11 cellular contexts compared by ENCODE assay signal in the genomic region with DNA sequence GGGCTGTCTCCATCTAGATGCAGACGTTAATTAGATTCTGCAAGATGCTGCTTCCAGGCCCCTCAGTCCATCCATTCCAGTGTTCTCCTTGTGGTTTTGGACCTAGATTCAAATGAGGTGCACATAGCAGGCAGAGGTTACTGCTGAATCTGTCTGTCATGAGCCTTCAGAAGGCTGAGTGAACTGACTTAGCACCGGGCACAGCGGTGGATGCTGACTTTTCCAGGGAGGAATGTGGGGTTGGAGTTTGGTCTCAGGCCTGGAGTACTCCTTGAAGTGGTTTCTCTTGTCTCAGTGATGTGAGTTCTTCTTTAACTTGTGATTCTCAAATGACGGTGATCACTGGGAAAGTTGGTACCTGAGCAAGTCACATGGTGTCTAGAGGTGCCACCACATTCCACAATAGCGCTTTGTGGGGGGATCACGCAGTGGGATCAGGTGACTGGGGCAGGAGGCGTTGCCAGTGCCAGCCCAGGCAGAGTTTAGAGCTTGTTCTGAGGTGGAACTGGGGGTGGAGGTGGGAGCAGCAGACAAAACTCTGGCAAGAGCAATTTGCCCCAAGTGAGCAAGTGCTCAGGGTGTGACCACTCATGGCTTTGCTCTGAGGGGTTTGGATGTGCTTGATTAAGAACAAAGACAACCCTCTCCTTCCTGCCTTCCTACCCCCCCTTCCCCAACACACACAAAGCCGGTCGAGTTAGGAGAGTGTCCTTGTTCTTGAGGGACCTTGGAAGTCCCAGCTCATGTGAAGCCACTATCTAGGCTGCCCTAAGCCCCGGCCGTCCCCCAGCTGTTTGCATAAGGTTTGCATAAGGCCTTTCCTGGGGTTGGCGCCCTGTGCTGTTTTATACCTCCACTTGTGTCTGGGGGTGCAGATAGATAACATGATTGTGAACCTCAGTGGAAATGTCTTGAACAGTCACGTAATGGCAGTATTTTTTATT. TPM values are rescaled to one million over a fixed set of nuclear protein-coding genes. Genes with fewer than 3 reads are reported as not detected.
DNase-seq lines count a peak whose midpoint lies in the region; ATAC-seq, FAIRE-seq and TF ChIP-seq lines count a peak whose summit lies in the region.
"Had no signal": no experiment of that assay in that cellular context is flagged by ENCODE, and none has a peak within 500 bp of the region (broad histone marks: within the 10 kb centered on the region; RNA-seq: fewer than 3 reads in every experiment).

No MANE protein-coding gene starts in this region.

- H3K4me3 ChIP-seq in upper lobe of left lung = no peak overlapping the region
- H3K4me3 ChIP-seq: thoracic aorta had no signal

- H3K27me3 Mint-ChIP-seq in CD4-positive, alpha-beta T cell = no peaks in the 10 kb centered on the region
- no peaks in the 10 kb centered on the region for H3K27me3 Mint-ChIP-seq in T-helper 17 cell
- H3K27me3 Mint-ChIP-seq: activated naive CD8-positive, alpha-beta T cell treated with anti-CD3 and anti-CD28 coated beads, Interleukin-2, amount 10 ng/mL, durations not matched to agents 7 days and 5 days had no signal

- WGBS in upper lobe of left lung, 2 donors = 80 to 89% methylated on average over 12 to 13 of the region's 13 CpGs

- H3K4me1 ChIP-seq in upper lobe of left lung = peaks cover 36 to 65% (median 49%) of the 10 kb centered on the region in 4 donors

- peak overlapping the region; percentile 69 for H3K27ac Mint-ChIP-seq in CD4-positive, alpha-beta T cell
- H3K27ac Mint-ChIP-seq in T-helper 17 cell = peak overlapping the region; percentile 98

- peaks cover 0 to 73% (median 35%) of the 10 kb centered on the region in 4 donors for H3K36me3 ChIP-seq in upper lobe of left lung
- H3K36me3 ChIP-seq: thoracic aorta had no signal

- FAIRE-seq in GM19239 (lab: Jason Lieb, UNC) = peak; percentile 83
- FAIRE-seq: kidney had no signal

- no peak overlapping the region for H3K4me3 Mint-ChIP-seq in CD4-positive, alpha-beta T cell
- peak overlapping the region; percentile 47 for H3K4me3 Mint-ChIP-seq in T-helper 17 cell
- H3K4me3 Mint-ChIP-seq: activated naive CD8-positive, alpha-beta T cell treated with anti-CD3 and anti-CD28 coated beads, Interleukin-2, amount 10 ng/mL, durations not matched to agents 7 days and 5 days had no signal

- intact Hi-C loops in CD4-positive, alpha-beta T cell (cut with DNase I, micrococcal nuclease) = no loop called here

- DNase-seq in CD4-positive, alpha-beta T cell = no peak
- DNase-seq in GM19239 (ENCODE audit: insufficient read length, low spot score) (no peak), T-helper 17 cell (no peak), glomerular visceral epithelial cell (ENCODE audit: extremely low spot score) (peak; percentile 46), upper lobe of left lung (no peak), C1 segment of cervical spinal cord (lab: John Stamatoyannopoulos, UW) (no peak), NCI-H748 (lab: John Stamatoyannopoulos, UW; ENCODE audit: unreplicated experiment) (no peak)
- DNase-seq: activated naive CD8-positive, alpha-beta T cell treated with anti-CD3 and anti-CD28 coated beads, Interleukin-2, amount 10 ng/mL, durations not matched to agents 7 days and 5 days; kidney had no signal

- no peaks in the 10 kb centered on the region for H3K9me3 Mint-ChIP-seq in CD4-positive, alpha-beta T cell
- H3K9me3 Mint-ChIP-seq: activated naive CD8-positive, alpha-beta T cell treated with anti-CD3 and anti-CD28 coated beads, Interleukin-2, amount 10 ng/mL, durations not matched to agents 7 days and 5 days had no signal

- H3K36me3 Mint-ChIP-seq in CD4-positive, alpha-beta T cell (ENCODE audit: low read depth) = peaks cover 89% of the 10 kb centered on the region
- peaks cover 2% of the 10 kb centered on the region for H3K36me3 Mint-ChIP-seq in T-helper 17 cell (ENCODE audit: low read depth)

- no peak for TF ChIP-seq POLR2A in upper lobe of left lung (IDR thresholded peaks at IDR 0.05)

- peak overlapping the region; percentile 31 for H3K27ac ChIP-seq in CD4-positive, alpha-beta T cell (ENCODE audit: low read depth, low read length)
- peak overlapping the region in 1 of 4 donors; percentile 3 for H3K27ac ChIP-seq in upper lobe of left lung

- H3K9me3 ChIP-seq in CD4-positive, alpha-beta T cell (ENCODE audit: control insufficient read depth, low read length) = no peaks in the 10 kb centered on the region
- no peaks in the 10 kb centered on the region for H3K9me3 ChIP-seq in T-helper 17 cell (ENCODE audit: control insufficient read depth, low read length, poor library complexity, severe bottlenecking)
- no peaks in the 10 kb centered on the region for H3K9me3 ChIP-seq in upper lobe of left lung
- H3K9me3 ChIP-seq: thoracic aorta had no signal

- ATAC-seq in CD4-positive, alpha-beta T cell (ENCODE audit: poor library complexity) = no peak
- ATAC-seq in T-helper 17 cell = no peak
- ATAC-seq in upper lobe of left lung (ENCODE audit: low FRiP score in 2 of 2) = no peak
- no peak for ATAC-seq in activated CD4-positive, CD25-positive, alpha-beta regulatory T cell treated with anti-CD3 and anti-CD28 coated beads, Interleukin-2, amount 50 U/mL, for 24 hours

- no peak for TF ChIP-seq CTCF in CD4-positive, alpha-beta T cell (IDR thresholded peaks at IDR 0.05)
- TF ChIP-seq CTCF in upper lobe of left lung (IDR thresholded peaks at IDR 0.05) = no peak

- no peak for TF ChIP-seq EP300 in upper lobe of left lung (IDR thresholded peaks at IDR 0.05)

- CTCF ChIA-PET in CD4-positive, alpha-beta T cell (lab: Charles Lee) = interaction anchor here (0.9 kb wide), 1 partner anchor 23 kb away, joined by 3 read pairs; no protein-coding TSS in a partner anchor

- H3K4me1 Mint-ChIP-seq in CD4-positive, alpha-beta T cell (ENCODE audit: low read depth) = peaks cover 66% of the 10 kb centered on the region
- peaks cover 37% of the 10 kb centered on the region for H3K4me1 Mint-ChIP-seq in T-helper 17 cell

- POLR2A ChIA-PET in CD4-positive, alpha-beta T cell (lab: Charles Lee) = no interaction called here

- H3K27me3 ChIP-seq in CD4-positive, alpha-beta T cell (ENCODE audit: control insufficient read depth, insufficient read depth, low read length) = no peaks in the 10 kb centered on the region
- no peaks in the 10 kb centered on the region for H3K27me3 ChIP-seq in upper lobe of left lung

RNA-seq across cellular contexts. Expression of gene JADE2, which starts 25.1 kb away (rescaled TPM):
- total RNA-seq in CD4-positive, alpha-beta T cell = 100 to 1,000 TPM; 120 to 124 TPM
- total RNA-seq in T-helper 17 cell = 100 to 1,000 TPM; 129 to 138 TPM
- total RNA-seq in upper lobe of left lung = 100 to 1,000 TPM in 1 of 6 donors, 10 to 100 TPM in 5; 51.5 to 102 (median 69.5) TPM
